ENCODE assay signal across 20 cellular contexts in the genomic region with DNA sequence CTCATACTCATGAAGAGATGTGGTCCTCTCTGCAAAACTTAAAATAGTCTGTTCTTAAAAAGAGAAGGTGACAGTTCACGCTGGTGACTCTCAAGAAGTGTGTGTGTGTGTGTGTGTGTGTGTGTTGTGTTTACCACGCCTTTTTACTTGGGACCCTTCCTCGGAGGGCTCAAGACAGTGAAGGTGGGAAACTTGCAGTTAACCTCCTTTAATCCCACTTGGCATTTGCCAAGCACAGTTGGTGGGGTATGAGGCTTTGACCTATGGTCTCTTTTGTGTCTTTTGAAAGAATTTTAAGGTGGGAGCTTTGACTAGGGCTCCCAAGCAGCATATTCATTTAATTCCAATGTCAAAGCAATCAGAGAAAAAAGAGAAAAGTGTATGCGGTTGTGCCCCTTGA.
"Had no signal": no experiment of that assay in that cellular context is flagged by ENCODE, and none has a peak within 500 bp of the region (broad histone marks: within the 10 kb centered on the region; RNA-seq: fewer than 3 reads in every experiment).

No MANE protein-coding gene starts in this region.

- DNase-seq: activated CD4-positive, alpha-beta T cell treated with anti-CD3 and anti-CD28 coated beads, Interleukin-2, amount 50 U/mL, for 4 hours; activated CD4-positive, CD25-positive, alpha-beta regulatory T cell treated with anti-CD3 and anti-CD28 coated beads, Interleukin-2, amount 50 U/mL, for 72 hours; activated effector memory CD4-positive, alpha-beta T cell treated with anti-CD3 and anti-CD28 coated beads, Interleukin-2, amount 50 U/mL, for 16 hours; activated naive CD4-positive, alpha-beta T cell treated with anti-CD3 and anti-CD28 coated beads, Interleukin-2, amount 50 U/mL, for 16 hours; activated T-cell treated with anti-CD3 and anti-CD28 coated beads, Interleukin-2, amount 50 U/mL, for 72 hours; effector CD4-positive, alpha-beta T cell; SK-N-SH; stimulated activated CD4-positive, alpha-beta T cell treated with anti-CD3 and anti-CD28 coated beads, Interleukin-2, amount 100 ng/mL, for 24 hours; T-helper 1 cell; T-helper 9 cell had no signal

- ATAC-seq: activated T-cell treated with anti-CD3 and anti-CD28 coated beads, Interleukin-2, amount 50 U/mL, for 72 hours; esophagus mucosa; gastroesophageal sphincter; lower lobe of right lung; upper lobe of right lung had no signal

- H3K4me3 Mint-ChIP-seq: activated T-cell treated with anti-CD3 and anti-CD28 coated beads, Interleukin-2, amount 50 U/mL, for 72 hours; stimulated activated naive CD8-positive, alpha-beta T cell treated with anti-CD3 and anti-CD28 coated beads, Interleukin-15, Interleukin-2, amounts not matched to agents 100 ng/mL and 50 ng/mL, for 24 hours had no signal

- H3K9ac ChIP-seq: SK-N-SH had no signal

- H3K9me2 ChIP-seq: SK-N-SH had no signal

- H3K27me3 ChIP-seq: ascending aorta, breast epithelium, gastroesophageal sphincter, right atrium auricular region, testis, upper lobe of right lung had no signal

- H3K4me2 ChIP-seq: SK-N-SH had no signal

- H3K36me3 ChIP-seq: ascending aorta, breast epithelium, gastroesophageal sphincter, lower lobe of right lung, prostate gland, right atrium auricular region, upper lobe of right lung had no signal

- H3K4me3 ChIP-seq: ascending aorta, prostate gland, right atrium auricular region, upper lobe of right lung had no signal

- H3K27ac Mint-ChIP-seq: activated T-cell treated with anti-CD3 and anti-CD28 coated beads, Interleukin-2, amount 50 U/mL, for 72 hours; stimulated activated naive CD8-positive, alpha-beta T cell treated with anti-CD3 and anti-CD28 coated beads, Interleukin-15, Interleukin-2, amounts not matched to agents 100 ng/mL and 50 ng/mL, for 24 hours had no signal

- H3K4me1 ChIP-seq: ascending aorta, breast epithelium, lower lobe of right lung, prostate gland, right atrium auricular region, testis, upper lobe of right lung had no signal

- H3K27me3 Mint-ChIP-seq: stimulated activated naive CD8-positive, alpha-beta T cell treated with anti-CD3 and anti-CD28 coated beads, Interleukin-15, Interleukin-2, amounts not matched to agents 100 ng/mL and 50 ng/mL, for 24 hours had no signal

- H3K9me3 ChIP-seq: ascending aorta, breast epithelium, gastroesophageal sphincter, lower lobe of right lung, prostate gland, right atrium auricular region, SK-N-SH, testis, upper lobe of right lung had no signal

- H3K27ac ChIP-seq: ascending aorta, breast epithelium, gastroesophageal sphincter, lower lobe of right lung, prostate gland, right atrium auricular region, testis, upper lobe of right lung had no signal
